Comparison of ENCODE assay signal across 8 cellular contexts in the genomic region with DNA sequence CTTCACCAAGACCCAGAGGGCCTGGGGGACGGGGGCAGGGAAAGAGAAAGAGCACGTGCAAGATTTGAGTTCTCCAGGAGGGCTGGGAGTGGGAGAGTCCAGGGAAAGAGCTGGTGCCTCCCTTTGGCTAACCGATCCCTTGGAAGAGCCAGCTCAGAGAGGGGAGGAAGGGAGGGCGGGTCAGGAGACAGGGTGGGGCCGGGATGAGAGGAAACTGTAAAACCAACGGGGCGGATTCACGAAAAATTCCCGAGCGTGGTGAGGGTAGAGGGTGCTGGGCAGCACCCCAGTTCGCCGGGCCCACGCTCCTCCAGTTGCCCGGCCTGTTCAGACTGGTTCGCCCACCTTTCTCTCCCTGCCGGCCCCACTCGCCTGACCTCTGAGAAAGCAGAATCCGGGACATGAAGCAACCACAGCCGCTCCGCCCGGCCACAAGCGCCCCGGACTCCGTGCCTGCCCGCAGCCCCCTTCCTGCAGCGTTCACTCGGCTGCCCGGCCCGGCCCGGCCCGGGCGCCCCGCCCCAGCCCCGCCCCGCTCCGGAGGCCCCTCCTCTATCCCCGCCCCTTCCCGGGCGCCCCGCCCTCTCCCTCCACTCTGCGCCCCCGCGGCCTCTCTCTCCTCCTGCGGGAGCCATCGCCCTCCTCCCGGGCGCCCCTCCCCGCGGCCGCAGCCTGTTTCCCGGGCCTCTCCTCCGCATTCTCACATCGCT.
DNase-seq lines count a peak whose midpoint lies in the region; ATAC-seq and TF ChIP-seq lines count a peak whose summit lies in the region.

No MANE protein-coding gene starts in this region.

- ATAC-seq in GM18505 (IDR thresholded peaks at IDR 0.05; ENCODE audit: unreplicated experiment), result peak; percentile 74
- peak; percentile 83 for ATAC-seq in HG03064 (IDR thresholded peaks at IDR 0.05; ENCODE audit: low read depth, unreplicated experiment)

- no peak for TF ChIP-seq POLR2A in GM18505 (IDR thresholded peaks at IDR 0.05; ENCODE audit: borderline replicate concordance, extremely low read depth, insufficient read depth, insufficient read length)

- DNase-seq in NCI-H460 (ENCODE audit: extremely low read depth, low read depth) (peak; percentile 26), lung microvascular endothelial cell (ENCODE audit: low read depth in 2 of 2) (peak; percentile 32 to 51), NCI-H128 (lab: John Stamatoyannopoulos, UW; ENCODE audit: unreplicated experiment) (no peak)
- DNase-seq in activated CD8-positive, alpha-beta memory T cell treated with anti-CD3 and anti-CD28 coated beads for 24 hours, result peak; percentile 85
- DNase-seq in effector CD8-positive, alpha-beta T cell (lab: John Stamatoyannopoulos, UW), result peak; percentile 19
- peak; percentile 27 to 58 (median 28) for DNase-seq in stimulated activated CD4-positive, alpha-beta T cell treated with anti-CD3 and anti-CD28 coated beads, TNF-alpha, amount 100 ng/mL, for 24 hours (ENCODE audit: low read depth in 3 of 3)
